In the genomic region with DNA sequence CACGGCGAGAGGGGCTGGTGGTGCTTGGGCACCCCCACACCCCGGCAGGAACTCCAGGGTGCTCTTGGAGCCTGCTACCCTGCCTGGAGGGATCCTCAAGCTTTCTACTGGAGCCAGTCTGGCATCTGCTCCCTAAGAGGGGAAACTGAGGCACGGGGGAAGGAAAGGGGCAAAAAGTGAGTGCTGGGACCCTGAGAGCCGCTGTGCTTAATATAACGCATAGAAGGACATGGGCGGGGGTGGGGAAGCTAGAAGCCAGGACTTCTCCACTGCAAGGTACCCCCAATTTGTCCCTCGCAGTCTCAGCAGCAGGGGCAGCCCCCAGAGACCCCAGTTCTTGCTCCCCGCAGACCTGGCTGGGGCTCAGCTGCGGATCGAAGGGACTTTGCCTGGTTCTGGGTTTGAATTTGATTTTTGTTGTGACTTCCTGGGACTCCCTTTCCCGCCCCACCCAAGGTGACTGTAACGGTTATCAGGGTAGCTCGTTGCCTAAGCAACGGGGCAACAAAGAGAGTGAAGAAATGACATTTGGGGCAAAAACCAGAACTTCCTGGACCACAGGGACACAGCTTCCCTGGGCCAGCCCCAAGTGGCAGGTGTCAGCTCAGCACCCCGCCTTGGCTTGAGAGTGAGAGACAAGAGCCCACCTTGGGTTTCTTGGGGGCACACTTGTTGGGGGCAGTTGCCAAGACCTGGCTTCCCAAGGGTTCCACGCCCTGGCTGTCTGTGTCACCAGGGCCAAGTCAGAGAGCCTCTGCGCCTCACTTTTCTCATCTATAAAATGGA, we compare ENCODE assay signal across 8 cellular contexts. TPM values are rescaled to one million over a fixed set of nuclear protein-coding genes. Genes with fewer than 3 reads are reported as not detected.
DNase-seq lines count a peak whose midpoint lies in the region; ATAC-seq and TF ChIP-seq lines count a peak whose summit lies in the region.

No MANE protein-coding gene starts in this region.

- DNase-seq in GM10266 (ENCODE audit: extremely low spot score) (peak; percentile 39), PC-9 (peak; percentile 61 to 76), left ventricle myocardium superior (peak; percentile 56), smooth muscle cell (lab: John Stamatoyannopoulos, UW; ENCODE audit: unreplicated experiment) (no peak), dedifferentiated amniotic fluid mesenchymal stem cell (ENCODE audit: extremely low spot score) (no peak), NCI-H1436 treated with DMSO at 0.1 percent for 48 hours (lab: John Stamatoyannopoulos, UW) (no peak)
- peak; percentile 54 for DNase-seq in activated gamma-delta T cell treated with anti-CD3 and anti-CD28 coated beads, Interleukin-2, amount 50 U/mL, for 16 hours (ENCODE audit: low read depth)

- H3K9ac ChIP-seq in smooth muscle cell (ENCODE audit: low read depth): no peak overlapping the region

- POLR2A ChIA-PET in PC-9 (lab: Charles Lee; ENCODE audit: unreplicated experiment): interaction anchor here (0.6 kb wide), 1 partner anchor 15 kb away, joined by 33 read pairs; no protein-coding TSS in a partner anchor

- TSS peak; percentile 80 for BruUV-seq in PC-9 (replicated peaks; lab: Mats Ljungman, UMichigan)

- no peaks in the 10 kb centered on the region for H3K9me2 ChIP-seq in PC-9 (ENCODE audit: insufficient read depth)

- H3K9me3 ChIP-seq in PC-9 (ENCODE audit: insufficient read depth, low read depth) (no peaks in the 10 kb centered on the region), smooth muscle cell (replicated peaks; ENCODE audit: low read depth) (no peaks in the 10 kb centered on the region)

- ATAC-seq in left ventricle myocardium superior (peak; percentile 19), HG03432 (IDR thresholded peaks at IDR 0.05; ENCODE audit: unreplicated experiment) (no peak)

- no peaks in the 10 kb centered on the region for H4K20me1 ChIP-seq in PC-9 (ENCODE audit: insufficient read depth)
- H4K20me1 ChIP-seq in smooth muscle cell (ENCODE audit: low read depth): no peaks in the 10 kb centered on the region

- H3F3A ChIP-seq in PC-9 (ENCODE audit: insufficient read depth, low read depth) (peaks cover 52% of the 10 kb centered on the region), smooth muscle cell (ENCODE audit: low read depth) (no peaks in the 10 kb centered on the region)

- H3K4me2 ChIP-seq in PC-9 (peak overlapping the region; percentile 89), smooth muscle cell (peak overlapping the region; percentile 83)

- H3K4me3 ChIP-seq in PC-9 (peak overlapping the region; percentile 63), smooth muscle cell (peak overlapping the region; percentile 37)

- H3K79me2 ChIP-seq in PC-9 (ENCODE audit: low read depth): peaks cover 15% of the 10 kb centered on the region
- no peaks in the 10 kb centered on the region for H3K79me2 ChIP-seq in smooth muscle cell (ENCODE audit: low read depth)

- TF ChIP-seq CTCF in GM10266 (IDR thresholded peaks at IDR 0.05; ENCODE audit: control insufficient read depth, insufficient read depth, low read depth, missing control alignments) (no peak), PC-9 (conservative IDR thresholded peaks at IDR 0.05) (no peak), smooth muscle cell (IDR thresholded peaks at IDR 0.05; ENCODE audit: borderline replicate concordance, insufficient read depth, poor library complexity, severe bottlenecking) (no peak)

- intact Hi-C loops in PC-9 (cut with micrococcal nuclease; ENCODE audit: unreplicated experiment) (no loop called here), left ventricle myocardium superior (cut with micrococcal nuclease) (no loop called here)

- CTCF ChIA-PET in PC-9 (lab: Charles Lee): interaction anchor here (0.6 to 1.0 kb wide), 4 partner anchors 38 to 504 kb away, joined by 3 to 6 read pairs (median 4); a partner anchor contains a TSS

- peak overlapping the region; percentile 44 for H3K27ac ChIP-seq in PC-9
- H3K27ac ChIP-seq in smooth muscle cell (ENCODE audit: low read depth): no peak overlapping the region

- 74% methylated on average over 18 of the region's 18 CpGs for WGBS in smooth muscle cell (ENCODE audit: low lambda C conversion rate)

- no peaks in the 10 kb centered on the region for H3K27me3 ChIP-seq in PC-9 (ENCODE audit: insufficient read depth, low read depth)
- H3K27me3 ChIP-seq in smooth muscle cell (ENCODE audit: low read depth): no peaks in the 10 kb centered on the region

- no peaks in the 10 kb centered on the region for H3K36me3 ChIP-seq in PC-9 (ENCODE audit: low read depth)
- no peaks in the 10 kb centered on the region for H3K36me3 ChIP-seq in smooth muscle cell (ENCODE audit: low read depth)

- H2AFZ ChIP-seq in PC-9 (peak overlapping the region; percentile 83), smooth muscle cell (ENCODE audit: low read depth) (peak overlapping the region; percentile 62)

- H3K4me1 ChIP-seq in PC-9 (replicated peaks; ENCODE audit: insufficient read depth) (peaks cover 36% of the 10 kb centered on the region), smooth muscle cell (ENCODE audit: low read depth) (peaks cover 8% of the 10 kb centered on the region)

RNA-seq across cellular contexts. Expression of a gene that starts 0.6 kb away (rescaled TPM):
- total RNA-seq in PC-9 (2021) (61.1 and 68.2 TPM in 2 replicates), left ventricle myocardium superior (39.5 TPM), smooth muscle cell (2.6 and 3.0 TPM in 2 replicates)
- 5.5 and 5.6 TPM in 2 replicates for polyA plus RNA-seq in smooth muscle cell

RNA-seq across cellular contexts. Expression of a gene that starts 37.3 kb away (rescaled TPM):
- total RNA-seq in PC-9 (2021) (66.5 and 67.4 TPM in 2 replicates), left ventricle myocardium superior (32.4 TPM), smooth muscle cell (18.2 and 23.1 TPM in 2 replicates)
- 38.0 and 54.6 TPM in 2 replicates for polyA plus RNA-seq in smooth muscle cell

RNA-seq across cellular contexts. Expression of a gene that starts 51.2 kb away (rescaled TPM):
- total RNA-seq in PC-9 (2021) (257 and 417 TPM in 2 replicates), left ventricle myocardium superior (162 TPM), smooth muscle cell (19.0 and 28.0 TPM in 2 replicates)
- 64.8 and 72.2 TPM in 2 replicates for polyA plus RNA-seq in smooth muscle cell

Comparison
In these comparisons a context has a peak if more than half of its experiments do, and no peak if none do; other contexts are left out.
1. DNase-seq: peak in GM10266 (single experiment), PC-9 (2 of 2), activated gamma-delta T cell treated with anti-CD3 and anti-CD28 coated beads, Interleukin-2, amount 50 U/mL, for 16 hours (single experiment) and left ventricle myocardium superior (single experiment); none in smooth muscle cell (single experiment), dedifferentiated amniotic fluid mesenchymal stem cell (single experiment) and NCI-H1436 treated with DMSO at 0.1 percent for 48 hours (single experiment).
2. RNA of a gene that starts 0.6 kb away (total RNA-seq): 61.1 to 68.2 TPM in PC-9 and 39.5 TPM in left ventricle myocardium superior (single experiment); 2.6 to 3.0 TPM in smooth muscle cell; every median in the first group is over 10 times any median in the second.